In genomic region chr14:25943329-25943728, GRCh38 we compare ENCODE assay signal across 16 cellular contexts.
A peak's percentile ranks its signal among the peaks of the same experiment; 100 is the strongest.
DNase-seq lines count a peak whose midpoint lies in the region; ATAC-seq, FAIRE-seq and TF ChIP-seq lines count a peak whose summit lies in the region.
"Had no signal": no experiment of that assay in that cellular context is flagged by ENCODE, and none has a peak within 500 bp of the region (broad histone marks: within the 10 kb centered on the region; RNA-seq: fewer than 3 reads in every experiment).

No MANE protein-coding gene starts in this region.

- H2AFZ ChIP-seq in GM23338, result peak overlapping the region; percentile 83; the same call in 1 of the 2 replicates
- H2AFZ ChIP-seq in H1 (ENCODE audit: low read length), result no peak overlapping the region
- no peak overlapping the region for H2AFZ ChIP-seq in neural cell (ENCODE audit: low read depth, low read length)

- H3K9me3 ChIP-seq in H1 (ENCODE audit: insufficient read depth in 2 of 2, low read depth in 1 of 2, low read length in 1 of 2), result no peaks in the 10 kb centered on the region
- no peaks in the 10 kb centered on the region for H3K9me3 ChIP-seq in neural cell (ENCODE audit: low read length)
- H3K9me3 ChIP-seq: A549, BLaER1, Caco-2, HAP-1 had no signal

- H3K23me2 ChIP-seq in H1 (ENCODE audit: low read depth, low read length), result no peaks in the 10 kb centered on the region

- H3K23ac ChIP-seq in H1 (ENCODE audit: insufficient read length), result no peak overlapping the region

- H3K4me2 ChIP-seq in GM23338 (no peak overlapping the region), H1 (ENCODE audit: insufficient read depth in 1 of 2, low read depth in 2 of 2, low read length in 2 of 2) (no peak overlapping the region), neural cell (ENCODE audit: low read length) (peak overlapping the region; percentile 20)
- H3K4me2 ChIP-seq: A549, BLaER1 had no signal

- H3F3A ChIP-seq in GM23338 (replicated peaks; ENCODE audit: low read depth) (no peaks in the 10 kb centered on the region), neural cell (ENCODE audit: insufficient read depth, low read length, poor library complexity, severe bottlenecking) (peaks cover 17% of the 10 kb centered on the region)

- no peak overlapping the region for H2BK12ac ChIP-seq in H1 (ENCODE audit: low read depth, low read length)

- FAIRE-seq in H1 (lab: Jason Lieb, UNC) (no peak), D721Med (lab: Jason Lieb, UNC) (no peak)
- FAIRE-seq: A549 had no signal

- H3K4me1 Mint-ChIP-seq in GM23338, result no peaks in the 10 kb centered on the region
- H3K4me1 Mint-ChIP-seq: CD8-positive, alpha-beta memory T cell; IgD-negative memory B cell had no signal

- TF ChIP-seq RAD21 in H1 (IDR thresholded peaks at IDR 0.05 in 1 of 2, conservative IDR thresholded peaks at IDR 0.05 in 1 of 2; ENCODE audit: low read depth in 2 of 2, low read length in 2 of 2) (peak; percentile 37 to 39; a peak in 3 of 4 replicates), neural cell (conservative IDR thresholded peaks at IDR 0.05) (peak; percentile 57)

- CTCF ChIA-PET in H1 (lab: Charles Lee; ENCODE audit: partially characterized antibody), result interaction anchor here (1.4 kb wide), 2 partner anchors 37 to 65 kb away, joined by 3 to 7 read pairs; no protein-coding TSS in a partner anchor

- no peaks in the 10 kb centered on the region for H3K79me2 ChIP-seq in GM23338 (replicated peaks; ENCODE audit: insufficient read depth)
- H3K79me2 ChIP-seq in H1 (ENCODE audit: control insufficient read depth in 1 of 2, insufficient read depth in 2 of 2, low read length in 2 of 2), result no peaks in the 10 kb centered on the region
- no peaks in the 10 kb centered on the region for H3K79me2 ChIP-seq in neural cell (replicated peaks; ENCODE audit: insufficient read depth, low read length)

- H3K9me2 ChIP-seq in GM23338 (ENCODE audit: insufficient read depth) (0 out of 2 replicates have a peak, but pooled peaks cover 3% of the 10 kb centered on the region), neural cell (ENCODE audit: insufficient read depth, low read length) (peaks cover 4% of the 10 kb centered on the region)

- DNase-seq in GM23338 (ENCODE audit: low spot score) (peak; percentile 17), NCI-H146 (lab: John Stamatoyannopoulos, UW) (peak; percentile 64), H1 (ENCODE audit: low read depth in 1 of 2, low spot score in 2 of 2) (no peak), D721Med (ENCODE audit: insufficient read length, low spot score) (no peak), cardiac septum (ENCODE audit: low spot score) (no peak), foreskin fibroblast (no peak)
- DNase-seq: AML-193; Caco-2; CD8-positive, alpha-beta memory T cell; DMS53 had no signal

- no peak overlapping the region for H2AK5ac ChIP-seq in H1 (ENCODE audit: low read depth, low read length)

- TF ChIP-seq EP300 in H1 (IDR thresholded peaks at IDR 0.05; ENCODE audit: borderline replicate concordance in 1 of 2, low read depth in 2 of 2, low read length in 2 of 2) (no peak), neural cell (conservative IDR thresholded peaks at IDR 0.05; ENCODE audit: poor library complexity, severe bottlenecking) (no peak)

- no peak overlapping the region for H2BK15ac ChIP-seq in H1 (ENCODE audit: low read length)

- H3K27ac ChIP-seq in GM23338 (ENCODE audit: low read depth), result no peak overlapping the region
- no peak overlapping the region for H3K27ac ChIP-seq in H1 (ENCODE audit: low read depth, low read length)
- H3K27ac ChIP-seq in neural cell (ENCODE audit: low read length), result peak overlapping the region; percentile 96
- H3K27ac ChIP-seq: A549, BLaER1 had no signal

- 100% methylated on average over 1 of the region's 1 CpG; no CpG with 5 or more reads in 1 of the 2 experiments for WGBS in H1 (ENCODE audit: extremely low coverage in 1 of 2, insufficient coverage in 1 of 2, insufficient read length in 1 of 2, insufficient replicate concordance in 2 of 2, low coverage in 1 of 2, low lambda C conversion rate in 2 of 2, missing lambda C conversion rate in 1 of 2), 2 experiments

- H2BK20ac ChIP-seq in H1 (ENCODE audit: low read length), result no peak overlapping the region

- no peak overlapping the region for H2BK120ac ChIP-seq in H1 (replicated peaks; ENCODE audit: low read depth, low read length)

- H3K27me3 ChIP-seq in GM23338 (ENCODE audit: insufficient read depth) (no peaks in the 10 kb centered on the region), H1 (replicated peaks in 1 of 4; ENCODE audit: control insufficient read depth in 3 of 4, extremely low read depth in 1 of 4, insufficient read depth in 3 of 4, low read length in 3 of 4) (no peaks in the 10 kb centered on the region; a peak in 1 of 7 replicates), neural cell (ENCODE audit: insufficient read depth, low read depth, low read length) (no peaks in the 10 kb centered on the region)
- H3K27me3 ChIP-seq: BLaER1 had no signal

- no peak overlapping the region for H4K5ac ChIP-seq in H1 (ENCODE audit: insufficient read length, low read depth, low read length)

- H4K91ac ChIP-seq in H1 (replicated peaks; ENCODE audit: insufficient read length, low read length), result no peak overlapping the region

- peak; percentile 59 for ATAC-seq in GM23338
- no peak for ATAC-seq in HG02588 (IDR thresholded peaks at IDR 0.05; ENCODE audit: unreplicated experiment)
- ATAC-seq: A549 had no signal

- H3K4me1 ChIP-seq in GM23338 (ENCODE audit: insufficient read depth) (no peaks in the 10 kb centered on the region), H1 (replicated peaks in 1 of 4; ENCODE audit: control insufficient read depth in 3 of 4, insufficient read depth in 4 of 4, low read length in 3 of 4) (no peaks in the 10 kb centered on the region)
- H3K4me1 ChIP-seq: A549, BLaER1, Caco-2, HAP-1 had no signal

- TF ChIP-seq CTCF in GM23338 (conservative IDR thresholded peaks at IDR 0.05; ENCODE audit: low read depth in 2 of 2) (peak; percentile 28 to 31; a peak in 3 of 4 replicates), H1 (IDR thresholded peaks at IDR 0.05; ENCODE audit: control extremely low read depth in 1 of 3, insufficient read depth in 1 of 3, low read depth in 1 of 3, low read length in 3 of 3) (0 out of 4 replicates have a peak, but pooled peaks of 1 of the 3 experiments have one; percentile 14), neural cell (IDR thresholded peaks at IDR 0.05; ENCODE audit: poor library complexity, severe bottlenecking) (peak; percentile 56), D721Med (IDR thresholded peaks at IDR 0.05; ENCODE audit: insufficient read depth, missing control alignments) (no peak), foreskin fibroblast (IDR thresholded peaks at IDR 0.05; ENCODE audit: low read depth, low read length) (no peak)

- no peaks in the 10 kb centered on the region for H3K36me3 ChIP-seq in GM23338 (ENCODE audit: insufficient read depth)
- no peaks in the 10 kb centered on the region for H3K36me3 ChIP-seq in H1 (ENCODE audit: control insufficient read depth in 2 of 4, insufficient read depth in 4 of 4, low read length in 3 of 4)
- no peaks in the 10 kb centered on the region for H3K36me3 ChIP-seq in neural cell (ENCODE audit: insufficient read depth, low read length)
- H3K36me3 ChIP-seq: BLaER1, HAP-1 had no signal

- H3K27ac Mint-ChIP-seq in GM23338, result no peak overlapping the region; the same call in 1 of the 2 replicates
- H3K27ac Mint-ChIP-seq: CD8-positive, alpha-beta memory T cell; IgD-negative memory B cell had no signal

- H3K36me3 Mint-ChIP-seq in GM23338 (ENCODE audit: low read depth), result no peaks in the 10 kb centered on the region
- H3K36me3 Mint-ChIP-seq: CD8-positive, alpha-beta memory T cell had no signal

- H2BK5ac ChIP-seq in H1 (ENCODE audit: low read depth, low read length), result no peak overlapping the region

- no peaks in the 10 kb centered on the region for H3K9me3 Mint-ChIP-seq in GM23338

- H3K9ac ChIP-seq in H1 (replicated peaks in 1 of 4; ENCODE audit: extremely low read depth in 1 of 4, low read depth in 3 of 4, low read length in 3 of 4) (no peak overlapping the region), neural cell (ENCODE audit: low read length) (peak overlapping the region; percentile 53)
- H3K9ac ChIP-seq: BLaER1 had no signal

- no peak overlapping the region for H3K4me3 ChIP-seq in GM23338
- no peak overlapping the region for H3K4me3 ChIP-seq in H1 (ENCODE audit: extremely low read depth in 1 of 4, insufficient read depth in 2 of 4, low read depth in 3 of 4, low read length in 4 of 4)
- peak overlapping the region; percentile 31 for H3K4me3 ChIP-seq in neural cell (ENCODE audit: low read length)
- no peak overlapping the region for H3K4me3 ChIP-seq in foreskin fibroblast (ENCODE audit: low read depth in 1 of 2, low read length in 2 of 2)
- H3K4me3 ChIP-seq: A549, BLaER1, HAP-1 had no signal

- H4K20me1 ChIP-seq in GM23338 (replicated peaks; ENCODE audit: insufficient read depth), result no peaks in the 10 kb centered on the region
- H4K20me1 ChIP-seq in H1 (replicated peaks in 1 of 2; ENCODE audit: control insufficient read depth in 1 of 2, insufficient read depth in 2 of 2, low read length in 2 of 2), result no peaks in the 10 kb centered on the region
- no peaks in the 10 kb centered on the region for H4K20me1 ChIP-seq in neural cell (ENCODE audit: insufficient read depth)
- H4K20me1 ChIP-seq: BLaER1 had no signal

- intact Hi-C loops in cardiac septum (cut with DNase I), result no loop called here

- no peak overlapping the region for H3K4me3 Mint-ChIP-seq in GM23338
- H3K4me3 Mint-ChIP-seq: CD8-positive, alpha-beta memory T cell; IgD-negative memory B cell had no signal

- H3K18ac ChIP-seq in H1 (ENCODE audit: extremely low read depth, low read length), result no peak overlapping the region

- H3K56ac ChIP-seq in H1 (replicated peaks; ENCODE audit: insufficient read length, low read depth, low read length), result no peak overlapping the region

- H4K8ac ChIP-seq in H1 (ENCODE audit: extremely low read depth, insufficient read depth, low read length), result no peak overlapping the region

- no peaks in the 10 kb centered on the region for H3K27me3 Mint-ChIP-seq in GM23338 (ENCODE audit: insufficient read depth, low read depth, poor library complexity)
- H3K27me3 Mint-ChIP-seq: IgD-negative memory B cell had no signal

- H3K4ac ChIP-seq in H1 (replicated peaks; ENCODE audit: insufficient read length, low read depth, low read length), result no peak overlapping the region

- H3K79me1 ChIP-seq in H1 (ENCODE audit: low read depth, low read length), result no peaks in the 10 kb centered on the region

- no peak overlapping the region for H3K14ac ChIP-seq in H1 (ENCODE audit: insufficient read length)

- no peak for TF ChIP-seq POLR2A in H1 (IDR thresholded peaks at IDR 0.05; ENCODE audit: control extremely low read depth in 1 of 2, low read depth in 2 of 2, low read length in 2 of 2)

- POLR2A ChIA-PET in H1 (lab: Charles Lee; ENCODE audit: partially characterized antibody), result no interaction called here

TF ChIP-seq in GM23338, 12 proteins besides CTCF, POLR2A, EP300 and RAD21 (continues in another document):
- TF ChIP-seq POLR2AphosphoS5 (IDR thresholded peaks at IDR 0.05; ENCODE audit: low read depth) (no peak), NANOG (IDR thresholded peaks at IDR 0.05; ENCODE audit: borderline replicate concordance) (no peak)

TF ChIP-seq in H1, 55 proteins besides CTCF, POLR2A, EP300 and RAD21 (continues in another document):
- TF ChIP-seq TAF7 (optimal IDR thresholded peaks at IDR 0.05; ENCODE audit: borderline replicate concordance, low read depth, low read length), result no peak

TF ChIP-seq in neural cell, 6 proteins besides CTCF, POLR2A, EP300 and RAD21 (continues in another document):
- TF ChIP-seq POLR2AphosphoS5 (IDR thresholded peaks at IDR 0.05), result no peak

Comparison
In these comparisons a context has a peak if more than half of its experiments do, and no peak if none do; other contexts are left out.
1. DNase-seq: peak in GM23338 (single experiment) and NCI-H146 (single experiment); none in H1 (0 of 2), D721Med (single experiment), cardiac septum (single experiment) and foreskin fibroblast (0 of 2).
2. CTCF ChIP-seq: peak in GM23338 (2 of 2) and neural cell (single experiment); none in D721Med (single experiment) and foreskin fibroblast (single experiment).